Comparison of ENCODE assay signal across 8 cellular contexts in genomic region chr19:4068058-4068966, GRCh38. TPM values are rescaled to one million over a fixed set of nuclear protein-coding genes. Genes with fewer than 3 reads are reported as not detected.
DNase-seq lines count a peak whose midpoint lies in the region; ATAC-seq and TF ChIP-seq lines count a peak whose summit lies in the region.

No MANE protein-coding gene starts in this region.

- H3K36me3 ChIP-seq in mammary epithelial cell (ENCODE audit: insufficient read depth, low read length) (no peaks in the 10 kb centered on the region), upper lobe of right lung (no peaks in the 10 kb centered on the region)

- H3K4me3 Mint-ChIP-seq in MCF 10A (ENCODE audit: unreplicated experiment) (peak overlapping the region; percentile 71), memory B cell (peak overlapping the region; percentile 93)

- dilution Hi-C loops in mammary epithelial cell (cut with HindIII; ENCODE audit: low sequenced_read_pairs) = loop anchor here (10.0 kb wide), 1 partner anchor 296 kb away; no protein-coding TSS in a partner anchor

- H3K36me3 Mint-ChIP-seq in MCF 10A (ENCODE audit: insufficient read depth, unreplicated experiment) (no peaks in the 10 kb centered on the region), memory B cell (peaks cover 1% of the 10 kb centered on the region)

- no peak overlapping the region for H3K4me3 ChIP-seq in mammary epithelial cell (replicated peaks in 1 of 3; ENCODE audit: insufficient read depth in 1 of 3, low read depth in 2 of 3, low read length in 3 of 3)
- peak overlapping the region; percentile 79 for H3K4me3 ChIP-seq in upper lobe of right lung

- DNase-seq in MCF 10A (ENCODE audit: unreplicated experiment) (no peak), mammary epithelial cell (no peak), memory B cell (ENCODE audit: low spot score in 2 of 2) (peak in 1 of 2 donors; percentile 25), upper lobe of right lung (no peak), KG1 (lab: John Stamatoyannopoulos, UW) (no peak)
- no peak for DNase-seq in stimulated activated CD4-positive, alpha-beta T cell treated with anti-CD3 and anti-CD28 coated beads, Interleukin-12 subunit alpha, Interleukin-12 subunit beta, amount 100 ng/mL, for 4 hours
- no peak for DNase-seq in activated CD8-positive, alpha-beta memory T cell treated with anti-CD3 and anti-CD28 coated beads, Interleukin-2, amount 50 U/mL, for 4 hours

- in situ Hi-C loops in mammary epithelial cell (cut with MboI; ENCODE audit: low sequenced_read_pairs in 2 of 2) = no loop called here

- no peak overlapping the region for H3K27ac ChIP-seq in mammary epithelial cell (ENCODE audit: insufficient read depth, low read depth, low read length)
- H3K27ac ChIP-seq in angular gyrus (ENCODE audit: low read depth, low read length) = peak overlapping the region; percentile 30
- peak overlapping the region; percentile 96 for H3K27ac ChIP-seq in upper lobe of right lung

- H3K4me1 ChIP-seq in mammary epithelial cell (ENCODE audit: insufficient read depth, low read length) = peaks cover 4% of the 10 kb centered on the region
- H3K4me1 ChIP-seq in upper lobe of right lung = peaks cover 24% of the 10 kb centered on the region

- POLR2A ChIA-PET in MCF 10A (lab: Yijun Ruan, JAX) = interaction anchor here (1.4 kb wide), 1 partner anchor 84 kb away, joined by 3 read pairs; no protein-coding TSS in a partner anchor

- H3K4me2 ChIP-seq in mammary epithelial cell (ENCODE audit: insufficient read depth, low read depth, low read length) = no peak overlapping the region

- H2AFZ ChIP-seq in mammary epithelial cell (ENCODE audit: low read depth, low read length) = no peak overlapping the region

- H4K20me1 ChIP-seq in mammary epithelial cell (ENCODE audit: insufficient read depth, low read length) = peaks cover under 1% of the 10 kb centered on the region

- ATAC-seq in memory B cell (ENCODE audit: low read depth) = no peak
- ATAC-seq in upper lobe of right lung = no peak

- no peaks in the 10 kb centered on the region for H3K9me3 ChIP-seq in mammary epithelial cell (replicated peaks; ENCODE audit: insufficient read depth, low read length)
- no peaks in the 10 kb centered on the region for H3K9me3 ChIP-seq in upper lobe of right lung

- H3K27ac Mint-ChIP-seq in MCF 10A (ENCODE audit: low read depth, unreplicated experiment) (no peak overlapping the region), memory B cell (peak overlapping the region; percentile 31)

- intact Hi-C loops in MCF 10A (cut with micrococcal nuclease) (loop anchor here (10.0 kb wide), 1 partner anchor 136 kb away; no protein-coding TSS in a partner anchor), mammary epithelial cell (cut with micrococcal nuclease) (no loop called here), upper lobe of right lung (cut with DNase I) (no loop called here)

- no TSS peak for BruUV-seq in MCF 10A (replicated peaks; lab: Mats Ljungman, UMichigan)
- BruUV-seq in mammary epithelial cell (replicated peaks; lab: Mats Ljungman, UMichigan) = no TSS peak

- H3K27me3 Mint-ChIP-seq in MCF 10A (ENCODE audit: insufficient read depth, unreplicated experiment) = no peaks in the 10 kb centered on the region
- H3K27me3 Mint-ChIP-seq in memory B cell = no peaks in the 10 kb centered on the region

- H3K79me2 ChIP-seq in mammary epithelial cell (ENCODE audit: insufficient read depth, low read length) = peaks cover 23% of the 10 kb centered on the region

- CTCF ChIA-PET in MCF 10A (lab: Yijun Ruan, JAX) = no interaction called here
- CTCF ChIA-PET in mammary epithelial cell (lab: Charles Lee; ENCODE audit: low non-redundant PET) = no interaction called here

- H3K9me3 Mint-ChIP-seq in MCF 10A (ENCODE audit: unreplicated experiment) (no peaks in the 10 kb centered on the region), memory B cell (no peaks in the 10 kb centered on the region)

- 57% methylated on average over 28 of the region's 31 CpGs for WGBS in mammary epithelial cell (ENCODE audit: low coverage, missing lambda C conversion rate)

- peaks cover 5% of the 10 kb centered on the region for H3K4me1 Mint-ChIP-seq in MCF 10A (ENCODE audit: insufficient read depth, unreplicated experiment)
- peaks cover 11% of the 10 kb centered on the region for H3K4me1 Mint-ChIP-seq in memory B cell

- H3K9ac ChIP-seq in mammary epithelial cell (ENCODE audit: insufficient read depth, low read length) = no peak overlapping the region

- H3K27me3 ChIP-seq in mammary epithelial cell (ENCODE audit: insufficient read depth, low read length) (no peaks in the 10 kb centered on the region), upper lobe of right lung (no peaks in the 10 kb centered on the region)

- no peak for TF ChIP-seq CTCF in MCF 10A (IDR thresholded peaks at IDR 0.05; ENCODE audit: unreplicated experiment)
- no peak for TF ChIP-seq CTCF in mammary epithelial cell (conservative IDR thresholded peaks at IDR 0.05 in 1 of 2, IDR thresholded peaks at IDR 0.05 in 1 of 2; ENCODE audit: extremely low read depth in 1 of 2, insufficient read depth in 1 of 2, low read depth in 1 of 2, low read length in 2 of 2)
- TF ChIP-seq CTCF in upper lobe of right lung (IDR thresholded peaks at IDR 0.05) = no peak

RNA-seq across cellular contexts. Expression of gene ZBTB7A, which starts 1.6 kb away (rescaled TPM):
- 32.7 and 35.1 TPM in 2 replicates for total RNA-seq in MCF 10A (2022)
- total RNA-seq in mammary epithelial cell = 10 to 100 TPM; 40.8 to 52.9 TPM
- 11.0 TPM for polyA plus RNA-seq in mammary epithelial cell
- 9.2 TPM for polyA minus RNA-seq in mammary epithelial cell
- total RNA-seq in upper lobe of right lung = 54.3 TPM

RNA-seq across cellular contexts. Expression of gene MAP2K2, which starts 55.6 kb away (rescaled TPM):
- 171 and 230 TPM in 2 replicates for total RNA-seq in MCF 10A (2022)
- 100 to 1,000 TPM; 109 to 163 TPM for total RNA-seq in mammary epithelial cell
- 112 TPM for polyA plus RNA-seq in mammary epithelial cell
- 91.5 TPM for polyA minus RNA-seq in mammary epithelial cell
- total RNA-seq in upper lobe of right lung = 110 TPM
